In the genomic region with DNA sequence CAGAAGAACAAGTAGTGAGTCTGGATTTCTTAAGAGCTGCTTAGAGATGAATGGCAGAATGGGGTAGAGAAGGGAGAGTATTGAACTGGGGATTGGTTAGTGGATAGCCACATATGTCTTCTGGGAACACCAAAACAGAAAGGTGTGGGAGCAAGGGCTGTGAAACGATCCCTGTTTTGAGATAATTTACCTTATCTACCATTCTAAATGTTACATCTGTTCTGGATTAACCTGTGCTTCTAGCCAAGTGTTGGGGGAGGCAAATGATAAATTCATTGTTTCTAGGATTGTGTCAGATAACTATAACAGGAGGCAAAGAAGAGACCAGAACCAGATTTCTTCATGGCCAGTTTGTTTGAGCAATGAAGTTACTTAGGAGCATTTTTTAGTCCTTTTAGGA, we compare ENCODE assay signal across 18 cellular contexts. TPM values are rescaled to one million over a fixed set of nuclear protein-coding genes. Genes with fewer than 3 reads are reported as not detected.
DNase-seq lines count a peak whose midpoint lies in the region; ATAC-seq and TF ChIP-seq lines count a peak whose summit lies in the region.
"Had no signal": no experiment of that assay in that cellular context is flagged by ENCODE, and none has a peak within 500 bp of the region (broad histone marks: within the 10 kb centered on the region; RNA-seq: fewer than 3 reads in every experiment).

No MANE protein-coding gene starts in this region.

- no peaks in the 10 kb centered on the region for H3K9me3 Mint-ChIP-seq in activated CD4-positive, alpha-beta T cell treated with anti-CD3 and anti-CD28 coated beads for 36 hours (ENCODE audit: low read depth)
- H3K9me3 Mint-ChIP-seq in activated CD4-positive, alpha-beta T cell treated with anti-CD3 and anti-CD28 coated beads, Interleukin-2, amount 10 ng/mL, durations not matched to agents 24 days and 14 days, result no peaks in the 10 kb centered on the region
- H3K9me3 Mint-ChIP-seq: GM23338, IgD-negative memory B cell had no signal

- intact Hi-C loops in activated CD4-positive, alpha-beta T cell treated with anti-CD3 and anti-CD28 coated beads for 36 hours (cut with DNase I, micrococcal nuclease), result no loop called here
- intact Hi-C loops in activated CD4-positive, alpha-beta T cell treated with anti-CD3 and anti-CD28 coated beads, Interleukin-2, amount 10 ng/mL, durations not matched to agents 24 days and 14 days (cut with micrococcal nuclease), result no loop called here
- intact Hi-C loops in right lobe of liver (cut with DNase I), result no loop called here

- H3K36me3 Mint-ChIP-seq in activated CD4-positive, alpha-beta T cell treated with anti-CD3 and anti-CD28 coated beads for 36 hours (ENCODE audit: low read depth), result peaks cover 12% of the 10 kb centered on the region
- peaks cover 2% of the 10 kb centered on the region for H3K36me3 Mint-ChIP-seq in activated CD4-positive, alpha-beta T cell treated with anti-CD3 and anti-CD28 coated beads, Interleukin-2, amount 10 ng/mL, durations not matched to agents 24 days and 14 days (ENCODE audit: low read depth)
- H3K36me3 Mint-ChIP-seq in T-helper 17 cell (ENCODE audit: low read depth), result peaks cover 3% of the 10 kb centered on the region

- H3K4me3 ChIP-seq in gastroesophageal sphincter, result no peak overlapping the region
- H3K4me3 ChIP-seq in thoracic aorta, result no peak overlapping the region
- no peak overlapping the region for H3K4me3 ChIP-seq in right lobe of liver
- H3K4me3 ChIP-seq: GM23338 had no signal

- CTCF ChIA-PET in activated CD4-positive, alpha-beta T cell treated with anti-CD3 and anti-CD28 coated beads for 36 hours (lab: Charles Lee), result no interaction called here

- peaks cover 0 to 23% of the 10 kb centered on the region in 2 donors for H3K36me3 ChIP-seq in gastroesophageal sphincter
- H3K36me3 ChIP-seq in thoracic aorta, result no peaks in the 10 kb centered on the region
- H3K36me3 ChIP-seq in right lobe of liver, result peaks cover 0 to 7% (median 1%) of the 10 kb centered on the region in 4 donors

- no peaks in the 10 kb centered on the region for H3K9me3 ChIP-seq in T-helper 17 cell (ENCODE audit: control insufficient read depth, low read length, poor library complexity, severe bottlenecking)
- no peaks in the 10 kb centered on the region for H3K9me3 ChIP-seq in gastroesophageal sphincter
- H3K9me3 ChIP-seq in thoracic aorta, result no peaks in the 10 kb centered on the region
- H3K9me3 ChIP-seq in right lobe of liver, result no peaks in the 10 kb centered on the region
- H3K9me3 ChIP-seq: Caco-2 had no signal

- TF ChIP-seq CTCF in gastroesophageal sphincter (IDR thresholded peaks at IDR 0.05) (no peak), thoracic aorta (IDR thresholded peaks at IDR 0.05) (no peak), right lobe of liver (IDR thresholded peaks at IDR 0.05) (no peak), GM10266 (IDR thresholded peaks at IDR 0.05; ENCODE audit: control insufficient read depth, insufficient read depth, low read depth, missing control alignments) (no peak)

- H3K4me1 ChIP-seq in gastroesophageal sphincter, result peaks cover 14 to 80% (median 24%) of the 10 kb centered on the region in 3 donors
- peaks cover 47 to 92% of the 10 kb centered on the region in 2 donors for H3K4me1 ChIP-seq in thoracic aorta (ENCODE audit: control insufficient read depth in 1 of 2, low read depth in 2 of 2)
- H3K4me1 ChIP-seq in right lobe of liver, result peaks cover 0 to 37% (median 16%) of the 10 kb centered on the region in 4 donors

- ATAC-seq in activated CD4-positive, alpha-beta T cell treated with anti-CD3 and anti-CD28 coated beads for 36 hours, result no peak
- ATAC-seq in T-helper 17 cell, result peak; percentile 6
- no peak for ATAC-seq in gastroesophageal sphincter
- no peak for ATAC-seq in thoracic aorta (ENCODE audit: insufficient number of reproducible peaks, low FRiP score, low read depth)
- no peak for ATAC-seq in right lobe of liver
- ATAC-seq: GM23338, PC-3 had no signal

- TF ChIP-seq POLR2A in gastroesophageal sphincter (IDR thresholded peaks at IDR 0.05), result no peak
- no peak for TF ChIP-seq POLR2A in right lobe of liver (IDR thresholded peaks at IDR 0.05)

- peak overlapping the region; percentile 21 for H3K27ac Mint-ChIP-seq in activated CD4-positive, alpha-beta T cell treated with anti-CD3 and anti-CD28 coated beads for 36 hours
- no peak overlapping the region for H3K27ac Mint-ChIP-seq in activated CD4-positive, alpha-beta T cell treated with anti-CD3 and anti-CD28 coated beads, Interleukin-2, amount 10 ng/mL, durations not matched to agents 24 days and 14 days
- H3K27ac Mint-ChIP-seq in T-helper 17 cell, result peak overlapping the region; percentile 83
- H3K27ac Mint-ChIP-seq: GM23338 had no signal

- no peak for TF ChIP-seq EP300 in gastroesophageal sphincter (IDR thresholded peaks at IDR 0.05)

- POLR2A ChIA-PET in activated CD4-positive, alpha-beta T cell treated with anti-CD3 and anti-CD28 coated beads for 36 hours (lab: Charles Lee), result interaction anchor here (0.7 kb wide), 1 partner anchor 30 kb away, joined by 4 read pairs; no protein-coding TSS in a partner anchor

- DNase-seq in activated CD4-positive, alpha-beta T cell treated with anti-CD3 and anti-CD28 coated beads for 36 hours, result no peak
- no peak for DNase-seq in activated CD4-positive, alpha-beta T cell treated with anti-CD3 and anti-CD28 coated beads, Interleukin-2, amount 10 ng/mL, durations not matched to agents 24 days and 14 days
- no peak for DNase-seq in T-helper 17 cell
- no peak for DNase-seq in thoracic aorta (ENCODE audit: low spot score)
- no peak for DNase-seq in DMS 273 (lab: John Stamatoyannopoulos, UW; ENCODE audit: unreplicated experiment)
- no peak for DNase-seq in right lobe of liver
- no peak for DNase-seq in GM10266 (ENCODE audit: extremely low spot score)
- DNase-seq: Caco-2, NCI-H1436, NCI-H2081, NCI-H226, NCI-H526 treated with DMSO at 0.1 percent for 48 hours, PC-3 had no signal

- H3K27me3 Mint-ChIP-seq in activated CD4-positive, alpha-beta T cell treated with anti-CD3 and anti-CD28 coated beads for 36 hours, result no peaks in the 10 kb centered on the region
- H3K27me3 Mint-ChIP-seq in activated CD4-positive, alpha-beta T cell treated with anti-CD3 and anti-CD28 coated beads, Interleukin-2, amount 10 ng/mL, durations not matched to agents 24 days and 14 days, result no peaks in the 10 kb centered on the region
- H3K27me3 Mint-ChIP-seq in T-helper 17 cell, result no peaks in the 10 kb centered on the region
- H3K27me3 Mint-ChIP-seq: IgD-negative memory B cell had no signal

- H3K27me3 ChIP-seq in gastroesophageal sphincter (no peaks in the 10 kb centered on the region), thoracic aorta (replicated peaks; ENCODE audit: insufficient read depth) (no peaks in the 10 kb centered on the region), right lobe of liver (no peaks in the 10 kb centered on the region)

- peaks cover 59% of the 10 kb centered on the region for H3K4me1 Mint-ChIP-seq in activated CD4-positive, alpha-beta T cell treated with anti-CD3 and anti-CD28 coated beads for 36 hours
- H3K4me1 Mint-ChIP-seq in activated CD4-positive, alpha-beta T cell treated with anti-CD3 and anti-CD28 coated beads, Interleukin-2, amount 10 ng/mL, durations not matched to agents 24 days and 14 days, result peaks cover 13% of the 10 kb centered on the region
- H3K4me1 Mint-ChIP-seq in T-helper 17 cell, result peaks cover 52% of the 10 kb centered on the region

- WGBS in gastroesophageal sphincter (ENCODE audit: low coverage in 1 of 2), 2 donors, result 11 to 30% methylated on average over 1 of the region's 1 CpG
- WGBS in right lobe of liver (ENCODE audit: insufficient coverage, low coverage, low lambda C conversion rate, missing lambda C conversion rate), result 50% methylated on average over 1 of the region's 1 CpG

- H3K27ac ChIP-seq in gastroesophageal sphincter (peak overlapping the region in 3 of 4 donors; percentile 2 to 29 (median 25)), thoracic aorta (peak overlapping the region; percentile 33 to 45), right lobe of liver (no peak overlapping the region)
- H3K27ac ChIP-seq: 22Rv1, C4-2B had no signal

- H3K4me3 Mint-ChIP-seq in activated CD4-positive, alpha-beta T cell treated with anti-CD3 and anti-CD28 coated beads for 36 hours, result no peak overlapping the region
- H3K4me3 Mint-ChIP-seq in activated CD4-positive, alpha-beta T cell treated with anti-CD3 and anti-CD28 coated beads, Interleukin-2, amount 10 ng/mL, durations not matched to agents 24 days and 14 days, result no peak overlapping the region
- H3K4me3 Mint-ChIP-seq in T-helper 17 cell, result no peak overlapping the region
- H3K4me3 Mint-ChIP-seq: GM23338 had no signal

RNA-seq across cellular contexts. Expression of gene NR1D2, which starts 8.4 kb away (rescaled TPM):
- total RNA-seq in activated CD4-positive, alpha-beta T cell treated with anti-CD3 and anti-CD28 coated beads for 36 hours, result 1 to 10 TPM; 2.4 to 2.7 TPM
- total RNA-seq in activated CD4-positive, alpha-beta T cell treated with anti-CD3 and anti-CD28 coated beads, Interleukin-2, amount 10 ng/mL, durations not matched to agents 24 days and 14 days, result 3.0 and 3.1 TPM in 2 replicates
- 100 to 1,000 TPM; 132 to 171 TPM for total RNA-seq in T-helper 17 cell
- 10 to 100 TPM; 36.9 to 52.1 (median 41.5) TPM for total RNA-seq in gastroesophageal sphincter
- 10 to 100 TPM; 33.0 to 41.6 TPM for total RNA-seq in thoracic aorta
- total RNA-seq in right lobe of liver, result 10 to 100 TPM; 13.0 to 34.8 (median 18.2) TPM

RNA-seq across cellular contexts. Expression of gene RPL15, which starts 36.6 kb away (rescaled TPM):
- total RNA-seq in activated CD4-positive, alpha-beta T cell treated with anti-CD3 and anti-CD28 coated beads for 36 hours, result 1,000 to 10,000 TPM; 2,605 to 3,065 TPM
- 1,840 and 1,850 TPM in 2 replicates for total RNA-seq in activated CD4-positive, alpha-beta T cell treated with anti-CD3 and anti-CD28 coated beads, Interleukin-2, amount 10 ng/mL, durations not matched to agents 24 days and 14 days
- total RNA-seq in T-helper 17 cell (1,000 to 10,000 TPM; 1,887 to 2,036 TPM), gastroesophageal sphincter (1,000 to 10,000 TPM; 2,085 to 2,928 (median 2,309) TPM), thoracic aorta (1,000 to 10,000 TPM; 1,178 to 1,268 TPM), right lobe of liver (100 to 1,000 TPM; 572 to 932 (median 636) TPM)

RNA-seq across cellular contexts. Expression of gene NKIRAS1, which starts 36.7 kb away (rescaled TPM):
- 1 to 10 TPM; 2.8 to 3.5 TPM for total RNA-seq in activated CD4-positive, alpha-beta T cell treated with anti-CD3 and anti-CD28 coated beads for 36 hours
- 4.8 and 5.2 TPM in 2 replicates for total RNA-seq in activated CD4-positive, alpha-beta T cell treated with anti-CD3 and anti-CD28 coated beads, Interleukin-2, amount 10 ng/mL, durations not matched to agents 24 days and 14 days
- total RNA-seq in T-helper 17 cell, result 1 to 10 TPM; 2.6 to 2.7 TPM
- total RNA-seq in gastroesophageal sphincter, result 10 to 100 TPM; 18.8 to 29.9 (median 25.5) TPM
- 10 to 100 TPM; 15.8 to 21.0 TPM for total RNA-seq in thoracic aorta
- total RNA-seq in right lobe of liver, result 10 to 100 TPM in 2 of 6 experiments, 1 to 10 TPM in 4; 7.0 to 14.2 (median 8.5) TPM

Comparison
In these comparisons a context has a peak if more than half of its experiments do, and no peak if none do; other contexts are left out.
1. H3K27ac ChIP-seq: peak in gastroesophageal sphincter (3 of 4) and thoracic aorta (2 of 2); none in right lobe of liver (0 of 3).